Comparison of ENCODE assay signal across 2 cellular contexts in the genomic region with DNA sequence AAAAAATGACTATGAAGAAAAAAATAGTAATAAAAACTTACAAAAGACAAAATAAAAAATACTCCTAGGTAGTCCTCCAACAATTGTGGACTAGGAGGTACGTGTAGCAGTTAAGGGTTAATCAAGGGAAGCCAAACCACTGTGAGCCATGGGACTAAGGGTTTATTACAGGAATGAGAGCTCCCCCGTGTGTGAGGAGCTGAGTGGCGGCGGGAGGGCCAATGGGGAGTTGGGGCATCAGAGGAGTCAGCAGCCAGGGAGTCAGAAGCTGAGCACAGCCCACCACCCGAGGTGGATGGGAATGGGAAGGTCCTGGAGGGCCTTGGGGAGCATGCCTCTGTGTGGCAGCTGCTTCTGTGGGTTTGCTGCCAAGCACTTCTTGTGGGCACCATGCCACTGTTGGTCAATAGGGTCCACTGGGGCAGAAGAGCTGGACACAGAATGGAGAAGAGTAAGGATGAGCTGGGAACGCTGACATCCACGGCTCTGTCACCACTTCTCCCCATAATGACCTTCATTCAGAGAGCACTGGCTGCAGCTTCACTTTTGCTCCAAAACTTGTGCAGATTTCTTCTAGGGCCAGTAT.
TF ChIP-seq lines count a peak whose summit lies in the region.

No MANE protein-coding gene starts in this region.

TF ChIP-seq in HCT116, 20 proteins besides CTCF, POLR2A, EP300 and RAD21:
- TF ChIP-seq, protein P1, sequence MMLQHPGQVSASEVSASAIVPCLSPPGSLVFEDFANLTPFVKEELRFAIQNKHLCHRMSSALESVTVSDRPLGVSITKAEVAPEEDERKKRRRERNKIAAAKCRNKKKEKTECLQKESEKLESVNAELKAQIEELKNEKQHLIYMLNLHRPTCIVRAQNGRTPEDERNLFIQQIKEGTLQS (IDR thresholded peaks at IDR 0.05) = no peak
- TF ChIP-seq FOSL1 (IDR thresholded peaks at IDR 0.05; ENCODE audit: low read depth) (no peak), EGR1 (IDR thresholded peaks at IDR 0.05; ENCODE audit: low read depth) (no peak), MAX (IDR thresholded peaks at IDR 0.05) (no peak), EZH2 (IDR thresholded peaks at IDR 0.05) (no peak), ZNF274 (IDR thresholded peaks at IDR 0.05; ENCODE audit: low read depth, low read length) (no peak), POLR2AphosphoS5 (IDR thresholded peaks at IDR 0.05; ENCODE audit: low read depth, low read length) (no peak), ZFX (IDR thresholded peaks at IDR 0.05) (no peak)
- TF ChIP-seq, protein P2, sequence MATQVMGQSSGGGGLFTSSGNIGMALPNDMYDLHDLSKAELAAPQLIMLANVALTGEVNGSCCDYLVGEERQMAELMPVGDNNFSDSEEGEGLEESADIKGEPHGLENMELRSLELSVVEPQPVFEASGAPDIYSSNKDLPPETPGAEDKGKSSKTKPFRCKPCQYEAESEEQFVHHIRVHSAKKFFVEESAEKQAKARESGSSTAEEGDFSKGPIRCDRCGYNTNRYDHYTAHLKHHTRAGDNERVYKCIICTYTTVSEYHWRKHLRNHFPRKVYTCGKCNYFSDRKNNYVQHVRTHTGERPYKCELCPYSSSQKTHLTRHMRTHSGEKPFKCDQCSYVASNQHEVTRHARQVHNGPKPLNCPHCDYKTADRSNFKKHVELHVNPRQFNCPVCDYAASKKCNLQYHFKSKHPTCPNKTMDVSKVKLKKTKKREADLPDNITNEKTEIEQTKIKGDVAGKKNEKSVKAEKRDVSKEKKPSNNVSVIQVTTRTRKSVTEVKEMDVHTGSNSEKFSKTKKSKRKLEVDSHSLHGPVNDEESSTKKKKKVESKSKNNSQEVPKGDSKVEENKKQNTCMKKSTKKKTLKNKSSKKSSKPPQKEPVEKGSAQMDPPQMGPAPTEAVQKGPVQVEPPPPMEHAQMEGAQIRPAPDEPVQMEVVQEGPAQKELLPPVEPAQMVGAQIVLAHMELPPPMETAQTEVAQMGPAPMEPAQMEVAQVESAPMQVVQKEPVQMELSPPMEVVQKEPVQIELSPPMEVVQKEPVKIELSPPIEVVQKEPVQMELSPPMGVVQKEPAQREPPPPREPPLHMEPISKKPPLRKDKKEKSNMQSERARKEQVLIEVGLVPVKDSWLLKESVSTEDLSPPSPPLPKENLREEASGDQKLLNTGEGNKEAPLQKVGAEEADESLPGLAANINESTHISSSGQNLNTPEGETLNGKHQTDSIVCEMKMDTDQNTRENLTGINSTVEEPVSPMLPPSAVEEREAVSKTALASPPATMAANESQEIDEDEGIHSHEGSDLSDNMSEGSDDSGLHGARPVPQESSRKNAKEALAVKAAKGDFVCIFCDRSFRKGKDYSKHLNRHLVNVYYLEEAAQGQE (IDR thresholded peaks at IDR 0.05; ENCODE audit: low read depth) = no peak

TF ChIP-seq in K562, 482 proteins besides CTCF, POLR2A, EP300 and RAD21:
- TF ChIP-seq TAF7 (tag; IDR thresholded peaks at IDR 0.05) (no peak), NCOR1 (IDR thresholded peaks at IDR 0.05) (no peak)
